ENCODE assay signal across 11 cellular contexts in genomic region chr15:101428758-101429157, GRCh38.
A peak's percentile ranks its signal among the peaks of the same experiment; 100 is the strongest.
DNase-seq lines count a peak whose midpoint lies in the region; TF ChIP-seq lines count a peak whose summit lies in the region.
"Had no signal": no experiment of that assay in that cellular context is flagged by ENCODE, and none has a peak within 500 bp of the region (broad histone marks: within the 10 kb centered on the region; RNA-seq: fewer than 3 reads in every experiment).

No MANE protein-coding gene starts in this region.

- H3K4me3 ChIP-seq in BLaER1 (no peak overlapping the region), neuronal stem cell (ENCODE audit: low read length in 2 of 2) (no peak overlapping the region), stomach (no peak overlapping the region), breast epithelium (no peak overlapping the region), smooth muscle cell (no peak overlapping the region)
- H3K4me3 ChIP-seq: K562 had no signal

- H2AK5ac ChIP-seq in neuronal stem cell (ENCODE audit: low read depth, low read length) = peak overlapping the region; percentile 7

- TF ChIP-seq CTCF in stomach (IDR thresholded peaks at IDR 0.05) = no peak
- no peak for TF ChIP-seq CTCF in breast epithelium (IDR thresholded peaks at IDR 0.05)
- TF ChIP-seq CTCF in smooth muscle cell (IDR thresholded peaks at IDR 0.05; ENCODE audit: borderline replicate concordance, insufficient read depth, poor library complexity, severe bottlenecking) = no peak

- no CpG with 5 or more reads among the region's 12 CpGs for WGBS in neuronal stem cell (ENCODE audit: extremely low coverage in 2 of 2, insufficient read length in 2 of 2, insufficient replicate concordance in 1 of 2), 2 donors
- 73 to 88% (median 79%) methylated on average over 10 to 12 of the region's 12 CpGs for WGBS in stomach, 5 donors
- WGBS in smooth muscle cell (ENCODE audit: low lambda C conversion rate) = 87% methylated on average over 12 of the region's 12 CpGs

- no peaks in the 10 kb centered on the region for H3K79me1 ChIP-seq in neuronal stem cell (ENCODE audit: low read depth, low read length)

- peak overlapping the region; percentile 2 for H3K18ac ChIP-seq in neuronal stem cell (ENCODE audit: low read length)

- no peak overlapping the region for H3K4ac ChIP-seq in neuronal stem cell (ENCODE audit: low read length)

- no peak overlapping the region for H2BK5ac ChIP-seq in neuronal stem cell (ENCODE audit: low read length)

- no peak for TF ChIP-seq EP300 in stomach (IDR thresholded peaks at IDR 0.05)

- no peak overlapping the region for H3K9ac ChIP-seq in BLaER1
- no peak overlapping the region for H3K9ac ChIP-seq in neuronal stem cell (ENCODE audit: low read depth, low read length, poor library complexity)
- H3K9ac ChIP-seq in smooth muscle cell (ENCODE audit: low read depth) = no peak overlapping the region

- H2BK15ac ChIP-seq in neuronal stem cell (ENCODE audit: low read length) = no peak overlapping the region

- H2BK12ac ChIP-seq in neuronal stem cell (ENCODE audit: low read length) = no peak overlapping the region

- H4K91ac ChIP-seq in neuronal stem cell (ENCODE audit: low read depth, low read length, poor library complexity) = no peak overlapping the region

- H3K27ac ChIP-seq in BLaER1 (no peak overlapping the region), neuronal stem cell (replicated peaks; ENCODE audit: low read length) (no peak overlapping the region), stomach (no peak overlapping the region), breast epithelium (no peak overlapping the region), smooth muscle cell (ENCODE audit: low read depth) (no peak overlapping the region)
- H3K27ac ChIP-seq: C4-2B had no signal

- H2AFZ ChIP-seq in neuronal stem cell (ENCODE audit: low read length) (no peak overlapping the region), smooth muscle cell (ENCODE audit: low read depth) (no peak overlapping the region)

- DNase-seq in ELF-1 (ENCODE audit: low read depth, low spot score) (peak; percentile 18), neuronal stem cell (ENCODE audit: low spot score) (no peak), stomach (peak; percentile 16), breast epithelium (ENCODE audit: low spot score in 2 of 2) (no peak), OCI-M1 (lab: John Stamatoyannopoulos, UW) (no peak), smooth muscle cell (lab: John Stamatoyannopoulos, UW; ENCODE audit: unreplicated experiment) (no peak)
- DNase-seq: CD4-positive, alpha-beta memory T cell; DMS79 treated with DMSO at 0.1 percent for 48 hours had no signal

- H4K20me1 ChIP-seq in BLaER1 (no peaks in the 10 kb centered on the region), smooth muscle cell (ENCODE audit: low read depth) (no peaks in the 10 kb centered on the region)

- peaks cover 12% of the 10 kb centered on the region; the same call in 1 of the 2 replicates for H3K36me3 ChIP-seq in BLaER1
- peaks cover 0 to 30% of the 10 kb centered on the region in 2 donors for H3K36me3 ChIP-seq in neuronal stem cell (replicated peaks in 1 of 2; ENCODE audit: control insufficient read depth in 2 of 2, insufficient read depth in 2 of 2, low read length in 2 of 2)
- peaks cover 0 to 51% (median 16%) of the 10 kb centered on the region in 4 donors for H3K36me3 ChIP-seq in stomach
- H3K36me3 ChIP-seq in breast epithelium = no peaks in the 10 kb centered on the region
- H3K36me3 ChIP-seq in smooth muscle cell (ENCODE audit: low read depth) = no peaks in the 10 kb centered on the region

- H3K9me3 ChIP-seq in BLaER1 = no peaks in the 10 kb centered on the region
- H3K9me3 ChIP-seq in neuronal stem cell (replicated peaks in 1 of 2; ENCODE audit: control insufficient read depth in 2 of 2, insufficient read depth in 1 of 2, low read depth in 1 of 2, low read length in 2 of 2) = no peaks in the 10 kb centered on the region
- H3K9me3 ChIP-seq in stomach = no peaks in the 10 kb centered on the region
- no peaks in the 10 kb centered on the region for H3K9me3 ChIP-seq in breast epithelium
- H3K9me3 ChIP-seq in smooth muscle cell (replicated peaks; ENCODE audit: low read depth) = no peaks in the 10 kb centered on the region

- H3F3A ChIP-seq in smooth muscle cell (ENCODE audit: low read depth) = no peaks in the 10 kb centered on the region

- H3K14ac ChIP-seq in neuronal stem cell (ENCODE audit: low read length) = no peak overlapping the region

- intact Hi-C loops in stomach (cut with DNase I; ENCODE audit: low total_unique reads) (no loop called here), breast epithelium (cut with DNase I; ENCODE audit: low total_unique reads) (no loop called here)

- H3K4me1 ChIP-seq in BLaER1 = peaks cover 16% of the 10 kb centered on the region
- peaks cover 9 to 11% of the 10 kb centered on the region in 2 donors for H3K4me1 ChIP-seq in neuronal stem cell (ENCODE audit: control insufficient read depth in 2 of 2, insufficient read depth in 1 of 2, low read depth in 1 of 2, low read length in 2 of 2)
- H3K4me1 ChIP-seq in stomach = peaks cover 0 to 9% (median 0%) of the 10 kb centered on the region in 4 donors
- no peaks in the 10 kb centered on the region for H3K4me1 ChIP-seq in breast epithelium
- no peaks in the 10 kb centered on the region for H3K4me1 ChIP-seq in smooth muscle cell (ENCODE audit: low read depth)

- TF ChIP-seq POLR2A in stomach (IDR thresholded peaks at IDR 0.05) (no peak), breast epithelium (IDR thresholded peaks at IDR 0.05) (no peak)

- H2BK120ac ChIP-seq in neuronal stem cell (ENCODE audit: low read depth, low read length) = no peak overlapping the region

- no peak overlapping the region for H3K23ac ChIP-seq in neuronal stem cell (ENCODE audit: low read depth, low read length, poor library complexity)

- H4K8ac ChIP-seq in neuronal stem cell (ENCODE audit: low read depth, low read length) = no peak overlapping the region

- H3K27me3 ChIP-seq in BLaER1 = no peaks in the 10 kb centered on the region
- H3K27me3 ChIP-seq in neuronal stem cell (ENCODE audit: control insufficient read depth in 3 of 3, insufficient read depth in 3 of 3, low read depth in 1 of 3, low read length in 3 of 3) = no peaks in the 10 kb centered on the region
- peaks cover 0 to 4% (median 0%) of the 10 kb centered on the region in 3 donors for H3K27me3 ChIP-seq in stomach
- no peaks in the 10 kb centered on the region for H3K27me3 ChIP-seq in breast epithelium
- no peaks in the 10 kb centered on the region for H3K27me3 ChIP-seq in smooth muscle cell (ENCODE audit: low read depth)

- H3K79me2 ChIP-seq in smooth muscle cell (ENCODE audit: low read depth) = no peaks in the 10 kb centered on the region

- H3K4me2 ChIP-seq in BLaER1 (peak overlapping the region; percentile 13; the same call in 1 of the 2 replicates), neuronal stem cell (ENCODE audit: insufficient read depth, low read length, poor library complexity, severe bottlenecking) (no peak overlapping the region), smooth muscle cell (no peak overlapping the region)

Comparison
In these comparisons a context has a peak if more than half of its experiments do, and no peak if none do; other contexts are left out.
1. DNase-seq: peak in ELF-1 (single experiment) and stomach (single experiment); none in neuronal stem cell (single experiment), breast epithelium (0 of 2), OCI-M1 (single experiment) and smooth muscle cell (single experiment).